27 cellular contexts compared by ENCODE assay signal in genomic region chr5:4815002-4815401, GRCh38.
"Had no signal": no experiment of that assay in that cellular context is flagged by ENCODE, and none has a peak within 500 bp of the region (broad histone marks: within the 10 kb centered on the region; RNA-seq: fewer than 3 reads in every experiment).

No MANE protein-coding gene starts in this region.

- H3K9me3 ChIP-seq: suprapubic skin, testis, thoracic aorta, thyroid gland, tibial artery, tibial nerve, transverse colon, upper lobe of left lung, upper lobe of right lung, uterus, vagina had no signal

- H3K27me3 ChIP-seq: stomach, suprapubic skin, testis, thyroid gland, tibial artery, tibial nerve, transverse colon, upper lobe of left lung, upper lobe of right lung, uterus, vagina had no signal

- DNase-seq: stimulated activated CD4-positive, alpha-beta T cell treated with anti-CD3 and anti-CD28 coated beads, Interleukin-2, amount 100 ng/mL, for 48 hours; stimulated activated CD4-positive, alpha-beta T cell treated with anti-CD3 and anti-CD28 coated beads, Interleukin-4, amount 100 ng/mL, for 1 hour; stimulated activated CD4-positive, alpha-beta T cell treated with anti-CD3 and anti-CD28 coated beads, Interleukin-4, amount 100 ng/mL, for 24 hours; stimulated activated CD4-positive, alpha-beta T cell treated with anti-CD3 and anti-CD28 coated beads, Interleukin-4, amount 100 ng/mL, for 4 hours; stimulated activated CD8-positive, alpha-beta memory T cell treated with anti-CD3 and anti-CD28 coated beads, Interleukin-4, amount 100 ng/mL, for 48 hours; stimulated activated naive B cell treated with anti-CD40 and anti-IgM and Interleukin-4, amounts not matched to agents 10 μg/mL and 1 μg/mL and 100 μg/mL, for 72 hours; stimulated activated naive CD4-positive, alpha-beta T cell; stimulated activated naive CD4-positive, alpha-beta T cell treated with Interleukin-2 at 50 U/mL for 16 hours; stimulated activated naive CD8-positive, alpha-beta T cell treated with anti-CD3 and anti-CD28 coated beads, Interleukin-15, amount 100 ng/mL, for 72 hours; stimulated activated naive CD8-positive, alpha-beta T cell treated with anti-CD3 and anti-CD28 coated beads, Interleukin-15, Interleukin-2, amounts not matched to agents 100 U/mL and 50 U/mL, for 24 hours; stomach; substantia nigra; testis; thyroid gland; tibial artery; transverse colon; trophoblast cell; upper lobe of left lung; upper lobe of right lung; uterus had no signal

- ATAC-seq: stimulated activated effector memory CD8-positive, alpha-beta T cell treated with anti-CD3 and anti-CD28 coated beads, Interleukin-12 subunit alpha, Interleukin-12 subunit beta, amount 100 ng/mL, for 72 hours; stimulated activated memory B cell treated with anti-CD40 and anti-IgM and Interleukin-4, amounts not matched to agents 10 μg/mL and 1 μg/mL and 100 μg/mL, for 72 hours; stimulated activated naive B cell treated with anti-CD40 and anti-IgM and Interleukin-4, amounts not matched to agents 10 μg/mL and 1 μg/mL and 100 μg/mL, for 72 hours; stimulated activated naive CD8-positive, alpha-beta T cell treated with anti-CD3 and anti-CD28 coated beads, Interleukin-15, amount 100 ng/mL, for 72 hours; stimulated activated naive CD8-positive, alpha-beta T cell treated with anti-CD3 and anti-CD28 coated beads, Interleukin-15, Interleukin-2, amounts not matched to agents 100 U/mL and 50 U/mL, for 24 hours; upper lobe of right lung had no signal

- FAIRE-seq: urothelium cell line had no signal

- H3K4me1 ChIP-seq: stomach, suprapubic skin, testis, thyroid gland, tibial artery, tibial nerve, transverse colon, upper lobe of left lung, upper lobe of right lung, uterus, vagina had no signal

- H3K36me3 ChIP-seq: stomach, suprapubic skin, thoracic aorta, thyroid gland, tibial artery, tibial nerve, transverse colon, upper lobe of left lung, upper lobe of right lung, uterus, vagina had no signal

- H3K4me3 ChIP-seq: stomach, suprapubic skin, testis, thoracic aorta, thyroid gland, tibial artery, tibial nerve, transverse colon, upper lobe of left lung, upper lobe of right lung, uterus, vagina had no signal

- H3K27ac ChIP-seq: stomach, suprapubic skin, testis, thoracic aorta, thyroid gland, tibial artery, tibial nerve, transverse colon, upper lobe of left lung, upper lobe of right lung, uterus, vagina had no signal
